In the genomic region with DNA sequence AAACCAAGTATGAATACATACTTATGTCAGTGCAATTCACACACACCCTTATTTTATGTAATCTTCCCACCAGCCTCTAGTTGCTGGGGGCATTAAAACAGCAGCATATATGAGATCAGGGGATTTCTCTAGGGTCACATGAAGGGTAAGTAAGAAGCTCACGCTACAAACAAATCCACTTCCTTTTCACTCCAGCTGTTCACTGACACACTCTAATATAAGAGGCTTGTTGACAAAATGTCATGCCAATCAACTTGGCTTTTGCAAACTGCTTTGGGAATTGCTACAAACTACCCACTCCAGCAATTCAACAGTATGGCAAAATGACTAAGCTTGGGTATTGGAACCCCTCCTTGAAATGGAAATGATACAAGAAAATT, we compare ENCODE assay signal across 8 cellular contexts. TPM values are rescaled to one million over a fixed set of nuclear protein-coding genes. Genes with fewer than 3 reads are reported as not detected.
A peak's percentile ranks its signal among the peaks of the same experiment; 100 is the strongest.
DNase-seq lines count a peak whose midpoint lies in the region; ATAC-seq and TF ChIP-seq lines count a peak whose summit lies in the region.

No MANE protein-coding gene starts in this region.

- peak; percentile 51 for DNase-seq in CD1c-positive myeloid dendritic cell (ENCODE audit: extremely low spot score)
- DNase-seq in T-cell = peak in 9 of 34 experiments; percentile 3 to 35 (median 13)
- DNase-seq in osteoblast (ENCODE audit: insufficient read length, low spot score, missing footprints) = no peak
- DNase-seq in GM23248 = no peak
- no peak for DNase-seq in cortex of kidney (lab: John Stamatoyannopoulos, UW)
- no peak for DNase-seq in NCI-H2081 (lab: John Stamatoyannopoulos, UW)

- peak overlapping the region; percentile 3 for H3K27ac ChIP-seq in osteoblast (ENCODE audit: low read depth, low read length)
- no peak overlapping the region for H3K27ac ChIP-seq in GM23248

- H4K20me1 ChIP-seq in osteoblast (ENCODE audit: insufficient read depth, low read length) (peaks cover 51% of the 10 kb centered on the region), GM23248 (ENCODE audit: insufficient read depth) (peaks cover 9% of the 10 kb centered on the region; the same call in 1 of the 2 replicates)

- no peak overlapping the region for H3K9ac ChIP-seq in GM23248

- in situ Hi-C loops in GM23248 (cut with MboI) = no loop called here

- no peak overlapping the region for H3K27ac Mint-ChIP-seq in T-cell

- no peaks in the 10 kb centered on the region for H3K9me3 Mint-ChIP-seq in T-cell

- H3K36me3 Mint-ChIP-seq in T-cell = peaks cover 11% of the 10 kb centered on the region

- H3K4me3 Mint-ChIP-seq in T-cell = no peak overlapping the region

- H3K79me2 ChIP-seq in osteoblast (ENCODE audit: insufficient read depth, low read length) (peaks cover 98% of the 10 kb centered on the region), GM23248 (ENCODE audit: insufficient read depth) (peaks cover 78% of the 10 kb centered on the region)

- no peaks in the 10 kb centered on the region for H3K27me3 ChIP-seq in osteoblast (ENCODE audit: insufficient read depth, low read length)
- no peaks in the 10 kb centered on the region for H3K27me3 ChIP-seq in GM23248 (replicated peaks; ENCODE audit: insufficient read depth)

- H2AFZ ChIP-seq in osteoblast (ENCODE audit: low read length) (no peak overlapping the region), GM23248 (no peak overlapping the region)

- H3K9me2 ChIP-seq in GM23248 (ENCODE audit: insufficient read depth) = no peaks in the 10 kb centered on the region

- H3K4me3 ChIP-seq in osteoblast (ENCODE audit: insufficient read depth, low read length) (no peak overlapping the region), GM23248 (no peak overlapping the region)

- 47 to 55% methylated on average over 1 of the region's 1 CpG for WGBS in GM23248 (ENCODE audit: low coverage in 1 of 2, low lambda C conversion rate in 2 of 2, missing lambda C conversion rate in 2 of 2), 2 experiments

- peaks cover 68 to 80% (median 76%) of the 10 kb centered on the region in 3 donors for H3K4me1 Mint-ChIP-seq in T-cell

- POLR2A ChIA-PET in T-cell (lab: Charles Lee) = interaction anchor here in 1 of 2 donors (0.6 kb wide), 1 partner anchor 11 kb away, joined by 3 read pairs; the partner anchor contains the start of gene FAM3C

- ATAC-seq in GM18907 (IDR thresholded peaks at IDR 0.05; ENCODE audit: unreplicated experiment) = peak; percentile 97
- ATAC-seq in HG03097 (IDR thresholded peaks at IDR 0.05; ENCODE audit: low FRiP score, unreplicated experiment) = peak; percentile 83
- ATAC-seq in T-cell (replicated peaks in 1 of 4) = peak; percentile 60 to 93 (median 69)

- H3K36me3 ChIP-seq in osteoblast (ENCODE audit: insufficient read depth, low read length) = peaks cover 2% of the 10 kb centered on the region
- H3K36me3 ChIP-seq in GM23248 (ENCODE audit: low read depth) = no peaks in the 10 kb centered on the region

- H3F3A ChIP-seq in GM23248 (ENCODE audit: insufficient read depth) = no peaks in the 10 kb centered on the region

- H3K4me2 ChIP-seq in osteoblast (ENCODE audit: insufficient read depth, low read length) (no peak overlapping the region), GM23248 (ENCODE audit: unreplicated experiment) (no peak overlapping the region)

- peaks cover 8% of the 10 kb centered on the region for H3K4me1 ChIP-seq in osteoblast (ENCODE audit: insufficient read depth, low read length)
- H3K4me1 ChIP-seq in GM23248 (ENCODE audit: insufficient read depth) = no peaks in the 10 kb centered on the region

- no peaks in the 10 kb centered on the region for H3K27me3 Mint-ChIP-seq in T-cell

- no peak for TF ChIP-seq CTCF in osteoblast (IDR thresholded peaks at IDR 0.05; ENCODE audit: extremely low read depth, low read depth, low read length)

- CTCF ChIA-PET in T-cell (lab: Charles Lee) = interaction anchor here (0.6 to 4.3 kb wide), 9 partner anchors 11 to 161 kb away, joined by 3 to 38 read pairs (median 5); partner anchors contain the start of gene FAM3C (in 2 of the 2)

- H3K9me3 ChIP-seq in osteoblast (ENCODE audit: low read depth, low read length) (no peaks in the 10 kb centered on the region), GM23248 (ENCODE audit: low read depth) (no peaks in the 10 kb centered on the region)

RNA-seq across cellular contexts. Expression of gene FAM3C, which starts 10.3 kb away (rescaled TPM):
- total RNA-seq in T-cell (10 to 100 TPM in 4 of 5 donors, 1 to 10 TPM in 1; 8.8 to 21.8 (median 14.9) TPM), osteoblast (65.5 and 67.2 TPM in 2 replicates)
- total RNA-seq in GM23248 (2014; rRNA removed; shearing (Covaris generic)) = 38.6 and 43.5 TPM in 2 replicates
- polyA plus RNA-seq in GM23248 (2016; fragmentation: Nextera tagmentation; extraction: Ambion mirVana) = 52.4 and 53.1 TPM in 2 replicates

RNA-seq across cellular contexts. Expression of gene WNT16, which starts 57.0 kb away (rescaled TPM):
- total RNA-seq in T-cell = under 1 TPM in 3 of 5 donors, not detected in 2; 0.13 to 0.35 (median 0.19) TPM
- under 0.01 and 0.29 TPM in 2 replicates for total RNA-seq in osteoblast
- 0.22 TPM in 1 of 2 replicates, not detected in the other for total RNA-seq in GM23248 (2014; rRNA removed; shearing (Covaris generic))
- 0.23 TPM in 2 replicates for polyA plus RNA-seq in GM23248 (2016; fragmentation: Nextera tagmentation; extraction: Ambion mirVana)
